ENCODE assay signal across 8 cellular contexts in genomic region chr2:152200562-152201465, GRCh38. TPM values are rescaled to one million over a fixed set of nuclear protein-coding genes. Genes with fewer than 3 reads are reported as not detected.
DNase-seq lines count a peak whose midpoint lies in the region; ATAC-seq and TF ChIP-seq lines count a peak whose summit lies in the region.

No MANE protein-coding gene starts in this region.

- H3K27ac ChIP-seq in esophagus muscularis mucosa (replicated peaks in 1 of 4) = no peak overlapping the region

- no peaks in the 10 kb centered on the region for H3K36me3 ChIP-seq in esophagus muscularis mucosa

- no peaks in the 10 kb centered on the region for H3K9me3 ChIP-seq in esophagus muscularis mucosa

- intact Hi-C loops in esophagus muscularis mucosa (cut with DNase I) = no loop called here

- 53% methylated on average over 9 of the region's 9 CpGs for WGBS in esophagus muscularis mucosa

- TF ChIP-seq CTCF in AG09319 (IDR thresholded peaks at IDR 0.05; ENCODE audit: low read depth, low read length) (no peak), esophagus muscularis mucosa (IDR thresholded peaks at IDR 0.05) (no peak)

- H3K4me1 ChIP-seq in esophagus muscularis mucosa = no peaks in the 10 kb centered on the region

- H3K4me3 ChIP-seq in esophagus muscularis mucosa = no peak overlapping the region

- no peaks in the 10 kb centered on the region for H3K27me3 ChIP-seq in esophagus muscularis mucosa

- ATAC-seq in GM21825 (IDR thresholded peaks at IDR 0.05; ENCODE audit: unreplicated experiment) (peak; percentile 46), GM19455 (IDR thresholded peaks at IDR 0.05; ENCODE audit: unreplicated experiment) (no peak), HG02852 (IDR thresholded peaks at IDR 0.05; ENCODE audit: unreplicated experiment) (no peak)

- TF ChIP-seq POLR2A in esophagus muscularis mucosa (IDR thresholded peaks at IDR 0.05; ENCODE audit: low read depth) = no peak

- peak; percentile 78 for DNase-seq in AG09319 (ENCODE audit: extremely low read depth, low read depth)
- peak; percentile 42 to 66 for DNase-seq in SHP77 (lab: John Stamatoyannopoulos, UW)
- DNase-seq in esophagus muscularis mucosa (ENCODE audit: extremely low spot score) = peak; percentile 95
- peak; percentile 42 for DNase-seq in occipital lobe (lab: John Stamatoyannopoulos, UW)
- no peak for DNase-seq in NCI-H187 (lab: John Stamatoyannopoulos, UW)

- no peak for TF ChIP-seq EP300 in esophagus muscularis mucosa (IDR thresholded peaks at IDR 0.05)

RNA-seq across cellular contexts. Expression of gene STAM2, which starts 25.3 kb away (rescaled TPM):
- total RNA-seq in esophagus muscularis mucosa = 10 to 100 TPM; 19.4 to 29.9 (median 23.9) TPM
- 82.7 TPM for total RNA-seq in occipital lobe

Comparison
In these comparisons a context has a peak if more than half of its experiments do, and no peak if none do; other contexts are left out.
1. DNase-seq: peak in AG09319 (single experiment), SHP77 (2 of 2), esophagus muscularis mucosa (single experiment) and occipital lobe (single experiment); none in NCI-H187 (0 of 2).